1 cellular context compared by ENCODE assay signal in genomic region chr15:29840928-29841327, GRCh38.
TF ChIP-seq lines count a peak whose summit lies in the region.

No MANE protein-coding gene starts in this region.

TF ChIP-seq in SK-N-SH, 30 proteins besides CTCF, POLR2A, EP300 and RAD21 (continued from another document):
- no peak for TF ChIP-seq ZBTB33 (IDR thresholded peaks at IDR 0.05; ENCODE audit: borderline replicate concordance, low read depth)
- no peak for TF ChIP-seq SMC3 (IDR thresholded peaks at IDR 0.05; ENCODE audit: low read depth, low read length)
- no peak for TF ChIP-seq ELF1 (IDR thresholded peaks at IDR 0.05)
